Comparison of ENCODE assay signal across 34 cellular contexts in the genomic region with DNA sequence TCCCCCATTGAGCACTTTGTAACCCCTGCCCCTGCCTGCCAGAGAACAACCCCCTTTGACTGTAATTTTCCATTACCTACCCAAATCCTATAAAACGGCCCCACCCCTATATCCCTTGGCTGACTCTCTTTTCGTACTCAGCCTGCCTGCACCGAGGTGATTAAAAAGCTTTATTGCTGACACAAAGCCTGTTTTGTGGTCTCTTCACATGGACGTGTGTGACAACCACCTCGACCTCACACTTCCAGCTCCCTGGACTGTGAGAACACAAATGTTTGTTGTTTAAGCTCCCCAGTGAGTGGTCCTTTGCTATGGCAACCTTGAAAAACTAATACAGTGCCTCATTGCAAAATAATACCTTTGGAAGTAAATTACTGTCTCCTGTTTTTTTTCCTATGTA.
"Had no signal": no experiment of that assay in that cellular context is flagged by ENCODE, and none has a peak within 500 bp of the region (broad histone marks: within the 10 kb centered on the region; RNA-seq: fewer than 3 reads in every experiment).

No MANE protein-coding gene starts in this region.

- H3K4me3 ChIP-seq: adrenal gland, cardiac muscle cell, gastroesophageal sphincter, lower lobe of right lung, ovary, sigmoid colon, thoracic aorta, uterus had no signal

- H3K4me1 ChIP-seq: adrenal gland, gastroesophageal sphincter, lower lobe of right lung, sigmoid colon, uterus had no signal

- H3K36me3 Mint-ChIP-seq: activated naive CD8-positive, alpha-beta T cell treated with anti-CD3 and anti-CD28 coated beads for 36 hours; brain; stimulated activated effector memory CD8-positive, alpha-beta T cell treated with anti-CD3 and anti-CD28 coated beads, Interleukin-12 subunit alpha, Interleukin-12 subunit beta, amount 100 ng/mL, for 72 hours; type B pancreatic cell had no signal

- ATAC-seq: activated CD4-positive, CD25-positive, alpha-beta regulatory T cell treated with anti-CD3 and anti-CD28 coated beads, Interleukin-2, amount 50 U/mL, for 24 hours; effector memory CD8-positive, alpha-beta T cell; gastroesophageal sphincter; left lobe of liver; lower lobe of right lung; stimulated activated effector memory CD8-positive, alpha-beta T cell treated with anti-CD3 and anti-CD28 coated beads, Interleukin-12 subunit alpha, Interleukin-12 subunit beta, amount 100 ng/mL, for 72 hours had no signal

- H3K27ac ChIP-seq: adrenal gland, cardiac muscle cell, gastroesophageal sphincter, lower lobe of right lung, ovary, sigmoid colon, thoracic aorta, uterus, WERI-Rb-1 had no signal

- H3K4me3 Mint-ChIP-seq: activated naive CD4-positive, alpha-beta T cell treated with anti-CD3 and anti-CD28 coated beads for 36 hours; activated naive CD8-positive, alpha-beta T cell treated with anti-CD3 and anti-CD28 coated beads for 36 hours; activated T-helper 1 cell treated with anti-CD3 and anti-CD28 coated beads, Interleukin-12 subunit alpha, Interleukin-12 subunit beta, Interleukin-2, Interleukin-4 antibody, amounts not matched to agents 30 ng/mL and 10 ng/mL and 1 ng/mL, durations not matched to agents 14 hours and 24 hours and 36 hours; brain; effector memory CD8-positive, alpha-beta T cell; nephron; stimulated activated effector memory CD8-positive, alpha-beta T cell treated with anti-CD3 and anti-CD28 coated beads, Interleukin-12 subunit alpha, Interleukin-12 subunit beta, amount 100 ng/mL, for 72 hours; stimulated activated naive CD8-positive, alpha-beta T cell treated with anti-CD3 and anti-CD28 coated beads, Interleukin-15, Interleukin-2, amounts not matched to agents 100 ng/mL and 50 ng/mL, for 24 hours; T-helper 1 cell treated with Interleukin-12 subunit alpha and Interleukin-12 subunit beta and Interleukin-4 antibody, amounts not matched to agents 30 μg/mL and 1 μg/mL, for 36 hours; type B pancreatic cell had no signal

- H3K9me3 Mint-ChIP-seq: activated naive CD4-positive, alpha-beta T cell treated with anti-CD3 and anti-CD28 coated beads for 36 hours; activated naive CD8-positive, alpha-beta T cell treated with anti-CD3 and anti-CD28 coated beads for 36 hours; activated T-helper 1 cell treated with anti-CD3 and anti-CD28 coated beads, Interleukin-12 subunit alpha, Interleukin-12 subunit beta, Interleukin-2, Interleukin-4 antibody, amounts not matched to agents 30 ng/mL and 10 ng/mL and 1 ng/mL, durations not matched to agents 14 hours and 24 hours and 36 hours; brain; effector memory CD8-positive, alpha-beta T cell; nephron; stimulated activated effector memory CD8-positive, alpha-beta T cell treated with anti-CD3 and anti-CD28 coated beads, Interleukin-12 subunit alpha, Interleukin-12 subunit beta, amount 100 ng/mL, for 72 hours; stimulated activated naive CD8-positive, alpha-beta T cell treated with anti-CD3 and anti-CD28 coated beads, Interleukin-15, Interleukin-2, amounts not matched to agents 100 ng/mL and 50 ng/mL, for 24 hours; T-helper 1 cell treated with Interleukin-12 subunit alpha and Interleukin-12 subunit beta and Interleukin-4 antibody, amounts not matched to agents 30 μg/mL and 1 μg/mL, for 36 hours; type B pancreatic cell had no signal

- H3K27ac Mint-ChIP-seq: activated naive CD4-positive, alpha-beta T cell treated with anti-CD3 and anti-CD28 coated beads for 36 hours; activated naive CD8-positive, alpha-beta T cell treated with anti-CD3 and anti-CD28 coated beads for 36 hours; activated T-helper 1 cell treated with anti-CD3 and anti-CD28 coated beads, Interleukin-12 subunit alpha, Interleukin-12 subunit beta, Interleukin-2, Interleukin-4 antibody, amounts not matched to agents 30 ng/mL and 10 ng/mL and 1 ng/mL, durations not matched to agents 14 hours and 24 hours and 36 hours; brain; effector memory CD8-positive, alpha-beta T cell; nephron; progenitor cell of endocrine pancreas; stimulated activated effector memory CD8-positive, alpha-beta T cell treated with anti-CD3 and anti-CD28 coated beads, Interleukin-12 subunit alpha, Interleukin-12 subunit beta, amount 100 ng/mL, for 72 hours; stimulated activated naive CD8-positive, alpha-beta T cell treated with anti-CD3 and anti-CD28 coated beads, Interleukin-15, Interleukin-2, amounts not matched to agents 100 ng/mL and 50 ng/mL, for 24 hours; T-helper 1 cell treated with Interleukin-12 subunit alpha and Interleukin-12 subunit beta and Interleukin-4 antibody, amounts not matched to agents 30 μg/mL and 1 μg/mL, for 36 hours; type B pancreatic cell had no signal

- H3K4me1 Mint-ChIP-seq: activated naive CD8-positive, alpha-beta T cell treated with anti-CD3 and anti-CD28 coated beads for 36 hours; stimulated activated effector memory CD8-positive, alpha-beta T cell treated with anti-CD3 and anti-CD28 coated beads, Interleukin-12 subunit alpha, Interleukin-12 subunit beta, amount 100 ng/mL, for 72 hours had no signal

- DNase-seq: activated CD4-positive, alpha-beta T cell treated with anti-CD3 and anti-CD28 coated beads for 48 hours; activated CD4-positive, alpha-beta T cell treated with anti-CD3 and anti-CD28 coated beads, Interleukin-2, amount 50 U/mL, for 48 hours; activated CD8-positive, alpha-beta memory T cell treated with anti-CD3 and anti-CD28 coated beads for 24 hours; activated effector memory CD4-positive, alpha-beta T cell treated with anti-CD3 and anti-CD28 coated beads, Interleukin-2, amount 50 U/mL, for 16 hours; activated naive CD4-positive, alpha-beta T cell treated with anti-CD3 and anti-CD28 coated beads for 36 hours; activated naive CD8-positive, alpha-beta T cell treated with anti-CD3 and anti-CD28 coated beads for 36 hours; adrenal gland; cerebellar nuclear complex; cortex of kidney; effector memory CD8-positive, alpha-beta T cell; hippocampal formation; lower lobe of right lung; mesenchymal stem cell; ovary; retina; sigmoid colon; small intestine; stimulated activated CD4-positive, alpha-beta T cell treated with anti-CD3 and anti-CD28 coated beads, Interleukin-4, amount 100 ng/mL, for 24 hours; T-helper 9 cell; uterus; WERI-Rb-1 had no signal

- H3K27me3 Mint-ChIP-seq: activated naive CD8-positive, alpha-beta T cell treated with anti-CD3 and anti-CD28 coated beads for 36 hours; effector memory CD8-positive, alpha-beta T cell; progenitor cell of endocrine pancreas; stimulated activated naive CD8-positive, alpha-beta T cell treated with anti-CD3 and anti-CD28 coated beads, Interleukin-15, Interleukin-2, amounts not matched to agents 100 ng/mL and 50 ng/mL, for 24 hours; type B pancreatic cell had no signal

- H3K36me3 ChIP-seq: adrenal gland, cardiac muscle cell, gastroesophageal sphincter, lower lobe of right lung, ovary, sigmoid colon, thoracic aorta, uterus, WERI-Rb-1 had no signal

- H3K27me3 ChIP-seq: adrenal gland, cardiac muscle cell, gastroesophageal sphincter, ovary, sigmoid colon, uterus had no signal

- H3K9me3 ChIP-seq: adrenal gland, gastroesophageal sphincter, lower lobe of right lung, ovary, sigmoid colon, thoracic aorta, uterus had no signal
